ENCODE assay signal across 21 cellular contexts in the genomic region with DNA sequence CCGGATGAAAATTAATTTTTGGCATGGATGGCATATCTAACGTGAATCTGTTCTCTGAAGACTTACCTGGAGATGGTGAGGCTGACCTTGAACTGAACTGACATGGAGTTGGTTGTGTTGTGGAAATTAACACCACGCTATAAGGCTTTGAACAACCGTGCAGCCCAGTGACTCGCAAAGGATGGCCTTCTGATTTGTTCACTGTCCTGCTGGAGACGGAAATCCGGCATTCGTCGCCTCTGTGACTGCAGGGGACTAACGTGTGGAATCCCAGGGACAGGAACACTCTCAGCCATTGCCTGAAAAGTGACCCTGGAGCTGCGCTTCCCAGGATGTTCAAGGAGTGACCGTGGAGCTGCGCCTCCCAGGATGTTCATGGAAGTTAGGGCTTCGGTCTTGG.
DNase-seq lines count a peak whose midpoint lies in the region; ATAC-seq, FAIRE-seq and TF ChIP-seq lines count a peak whose summit lies in the region.
"Had no signal": no experiment of that assay in that cellular context is flagged by ENCODE, and none has a peak within 500 bp of the region (broad histone marks: within the 10 kb centered on the region; RNA-seq: fewer than 3 reads in every experiment).

No MANE protein-coding gene starts in this region.

- H3K36me3 ChIP-seq in GM12878 (ENCODE audit: control insufficient read depth in 2 of 2, insufficient read depth in 2 of 2, low read length in 1 of 2) (no peaks in the 10 kb centered on the region), osteoblast (ENCODE audit: insufficient read depth, low read length) (no peaks in the 10 kb centered on the region), tibial nerve (peaks cover 0 to 21% (median 0%) of the 10 kb centered on the region in 3 donors)
- H3K36me3 ChIP-seq: BE2C had no signal

- H3K79me2 ChIP-seq in GM12878 (ENCODE audit: control insufficient read depth, insufficient read depth, low read length) (no peaks in the 10 kb centered on the region), osteoblast (ENCODE audit: insufficient read depth, low read length) (no peaks in the 10 kb centered on the region)

- H3K27me3 ChIP-seq in GM12878 (replicated peaks in 1 of 2; ENCODE audit: control insufficient read depth in 2 of 2, insufficient read depth in 2 of 2, low read length in 1 of 2), result no peaks in the 10 kb centered on the region
- no peaks in the 10 kb centered on the region for H3K27me3 ChIP-seq in osteoblast (ENCODE audit: insufficient read depth, low read length)
- no peaks in the 10 kb centered on the region for H3K27me3 ChIP-seq in tibial nerve
- H3K27me3 ChIP-seq: BE2C had no signal

- H3K4me3 Mint-ChIP-seq in immature natural killer cell, result peak overlapping the region in 4 of 5 donors; percentile 50 to 84 (median 79)
- H3K4me3 Mint-ChIP-seq: CD4-positive, CD25-positive, alpha-beta regulatory T cell; CD8-positive, alpha-beta memory T cell; GM23338 had no signal

- no peak overlapping the region for H3K4me2 ChIP-seq in GM12878 (ENCODE audit: control insufficient read depth, insufficient read depth)
- no peak overlapping the region for H3K4me2 ChIP-seq in osteoblast (ENCODE audit: insufficient read depth, low read length)
- H3K4me2 ChIP-seq: GM23338 had no signal

- TF ChIP-seq EP300 in GM12878 (IDR thresholded peaks at IDR 0.05; ENCODE audit: borderline replicate concordance in 1 of 2, control insufficient read depth in 1 of 2, low read depth in 2 of 2, low read length in 2 of 2), result no peak
- TF ChIP-seq EP300 in tibial nerve (IDR thresholded peaks at IDR 0.05), result no peak

- intact Hi-C loops in GM12878 (cut with micrococcal nuclease; ENCODE audit: unreplicated experiment), result no loop called here

- H3K27ac Mint-ChIP-seq in immature natural killer cell, result peak overlapping the region; percentile 94 to 99 (median 98)
- H3K27ac Mint-ChIP-seq: GM23338 had no signal

- BruUV-seq in GM12878 (replicated peaks; lab: Mats Ljungman, UMichigan), result no TSS peak

- SMC1A ChIA-PET in GM12878 (lab: Charles Lee; ENCODE audit: uncharacterized antibody, unreplicated experiment), result no interaction called here

- H3K9me3 Mint-ChIP-seq in immature natural killer cell, result no peaks in the 10 kb centered on the region
- H3K9me3 Mint-ChIP-seq: CD4-positive, CD25-positive, alpha-beta regulatory T cell; CD8-positive, alpha-beta memory T cell; GM23338 had no signal

- H3K4me1 Mint-ChIP-seq in immature natural killer cell, result peaks cover 35 to 43% of the 10 kb centered on the region in 2 donors
- H3K4me1 Mint-ChIP-seq: GM23338 had no signal

- CTCF ChIA-PET in GM12878 (lab: Yijun Ruan, JAX), result no interaction called here
- CTCF ChIA-PET in GM10248 (lab: Yijun Ruan, JAX), result no interaction called here

- H3K4me1 ChIP-seq in GM12878 (ENCODE audit: control insufficient read depth, insufficient read depth, low read length) (no peaks in the 10 kb centered on the region), osteoblast (ENCODE audit: insufficient read depth, low read length) (peaks cover 27% of the 10 kb centered on the region), tibial nerve (peaks cover 0 to 21% (median 0%) of the 10 kb centered on the region in 4 donors)
- H3K4me1 ChIP-seq: BE2C had no signal

- peaks cover 6 to 15% (median 12%) of the 10 kb centered on the region in 3 donors for H3K27me3 Mint-ChIP-seq in immature natural killer cell (ENCODE audit: low read depth in 3 of 3)
- H3K27me3 Mint-ChIP-seq: CD4-positive, CD25-positive, alpha-beta regulatory T cell; CD8-positive, alpha-beta memory T cell had no signal

- H3K27ac ChIP-seq in GM12878 (ENCODE audit: control insufficient read depth, insufficient read depth), result no peak overlapping the region
- peak overlapping the region; percentile 76 for H3K27ac ChIP-seq in osteoblast (ENCODE audit: low read depth, low read length)
- no peak overlapping the region for H3K27ac ChIP-seq in tibial nerve

- no peak overlapping the region for H3K9ac ChIP-seq in GM12878 (ENCODE audit: control insufficient read depth, insufficient read depth, low read length)

- ATAC-seq in GM12878, result no peak
- ATAC-seq: GM23338 had no signal

- TF ChIP-seq CTCF in GM12878 (IDR thresholded peaks at IDR 0.05 in 2 of 3, conservative IDR thresholded peaks at IDR 0.05 in 1 of 3; ENCODE audit: control insufficient read depth in 2 of 3, extremely low read depth in 1 of 3, insufficient read depth in 1 of 3, low read depth in 3 of 3, low read length in 3 of 3), result no peak
- no peak for TF ChIP-seq CTCF in osteoblast (IDR thresholded peaks at IDR 0.05; ENCODE audit: extremely low read depth, low read depth, low read length)
- no peak for TF ChIP-seq CTCF in GM10248 (IDR thresholded peaks at IDR 0.05; ENCODE audit: control extremely low read depth, extremely low read depth, low read depth, missing control alignments)
- no peak for TF ChIP-seq CTCF in tibial nerve (IDR thresholded peaks at IDR 0.05)

- in situ Hi-C loops in GM12878 (cut with MboI), result no loop called here

- peak; percentile 18 for FAIRE-seq in GM12878 (lab: Jason Lieb, UNC)
- FAIRE-seq: A204.1, GM12892, GM18507, H54 had no signal

- TF ChIP-seq RAD21 in GM12878 (IDR thresholded peaks at IDR 0.05; ENCODE audit: insufficient read depth, low read depth, low read length), result no peak

- 57% methylated on average over 14 of the region's 14 CpGs for WGBS in GM12878 (ENCODE audit: insufficient coverage, insufficient replicate concordance, low lambda C conversion rate, missing lambda C conversion rate)
- 91% methylated on average over 14 of the region's 14 CpGs for WGBS in tibial nerve, 2 donors

- no peak for TF ChIP-seq POLR2A in GM12878 (IDR thresholded peaks at IDR 0.05; ENCODE audit: low read depth, low read length)
- TF ChIP-seq POLR2A in tibial nerve (IDR thresholded peaks at IDR 0.05), result no peak

- POLR2A ChIA-PET in GM12878 (lab: Charles Lee), result no interaction called here
- POLR2A ChIA-PET in GM10248 (lab: Yijun Ruan, JAX), result no interaction called here

- H3K4me3 ChIP-seq in GM12878 (no peak overlapping the region), osteoblast (ENCODE audit: insufficient read depth, low read length) (no peak overlapping the region), tibial nerve (no peak overlapping the region)
- H3K4me3 ChIP-seq: GM23338 had no signal

- peaks cover 3 to 5% (median 5%) of the 10 kb centered on the region in 3 donors for H3K36me3 Mint-ChIP-seq in immature natural killer cell

- DNase-seq in GM12878 (ENCODE audit: low read depth, low spot score) (no peak), immature natural killer cell (no peak), osteoblast (ENCODE audit: insufficient read length, low spot score, missing footprints) (no peak), NCI-H748 treated with DMSO at 0.1 percent for 48 hours (lab: John Stamatoyannopoulos, UW) (no peak), GM10248 (ENCODE audit: extremely low spot score) (no peak), tibial nerve (ENCODE audit: low spot score in 2 of 2) (no peak)
- DNase-seq: ACHN; BE2C; C1 segment of cervical spinal cord; CD4-positive, CD25-positive, alpha-beta regulatory T cell; CD8-positive, alpha-beta memory T cell; COR-L47; DMS 273 treated with DMSO at 0.1 percent for 48 hours; DMS53; DND-41; HCEC 1CT had no signal

- H2AFZ ChIP-seq in GM12878 (ENCODE audit: control insufficient read depth, low read depth, low read length) (no peak overlapping the region), osteoblast (ENCODE audit: low read length) (no peak overlapping the region)
- H2AFZ ChIP-seq: GM23338 had no signal

- H4K20me1 ChIP-seq in GM12878 (ENCODE audit: control insufficient read depth, insufficient read depth) (no peaks in the 10 kb centered on the region; the same call in 1 of the 2 replicates), osteoblast (ENCODE audit: insufficient read depth, low read length) (no peaks in the 10 kb centered on the region)

- RAD21 ChIA-PET in GM12878 (lab: Charles Lee; ENCODE audit: unreplicated experiment), result no interaction called here

- no peaks in the 10 kb centered on the region for H3K9me3 ChIP-seq in GM12878 (replicated peaks; ENCODE audit: control insufficient read depth, insufficient read depth, low read length)
- H3K9me3 ChIP-seq in osteoblast (ENCODE audit: low read depth, low read length), result no peaks in the 10 kb centered on the region
- H3K9me3 ChIP-seq in tibial nerve, result no peaks in the 10 kb centered on the region
- H3K9me3 ChIP-seq: BE2C had no signal

TF ChIP-seq in GM12878, 131 proteins besides CTCF, POLR2A, EP300 and RAD21 (continues in another document):
- no peak for TF ChIP-seq SP1 (IDR thresholded peaks at IDR 0.05; ENCODE audit: low read depth, low read length)
- no peak for TF ChIP-seq KDM1A (IDR thresholded peaks at IDR 0.05; ENCODE audit: borderline replicate concordance)
- TF ChIP-seq, protein P1, sequence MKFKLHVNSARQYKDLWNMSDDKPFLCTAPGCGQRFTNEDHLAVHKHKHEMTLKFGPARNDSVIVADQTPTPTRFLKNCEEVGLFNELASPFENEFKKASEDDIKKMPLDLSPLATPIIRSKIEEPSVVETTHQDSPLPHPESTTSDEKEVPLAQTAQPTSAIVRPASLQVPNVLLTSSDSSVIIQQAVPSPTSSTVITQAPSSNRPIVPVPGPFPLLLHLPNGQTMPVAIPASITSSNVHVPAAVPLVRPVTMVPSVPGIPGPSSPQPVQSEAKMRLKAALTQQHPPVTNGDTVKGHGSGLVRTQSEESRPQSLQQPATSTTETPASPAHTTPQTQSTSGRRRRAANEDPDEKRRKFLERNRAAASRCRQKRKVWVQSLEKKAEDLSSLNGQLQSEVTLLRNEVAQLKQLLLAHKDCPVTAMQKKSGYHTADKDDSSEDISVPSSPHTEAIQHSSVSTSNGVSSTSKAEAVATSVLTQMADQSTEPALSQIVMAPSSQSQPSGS (IDR thresholded peaks at IDR 0.05; ENCODE audit: low read length), result no peak
- TF ChIP-seq, protein P2, sequence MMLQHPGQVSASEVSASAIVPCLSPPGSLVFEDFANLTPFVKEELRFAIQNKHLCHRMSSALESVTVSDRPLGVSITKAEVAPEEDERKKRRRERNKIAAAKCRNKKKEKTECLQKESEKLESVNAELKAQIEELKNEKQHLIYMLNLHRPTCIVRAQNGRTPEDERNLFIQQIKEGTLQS (IDR thresholded peaks at IDR 0.05; ENCODE audit: borderline replicate concordance, extremely low read depth, low read depth, low read length), result no peak
- TF ChIP-seq, protein P3, sequence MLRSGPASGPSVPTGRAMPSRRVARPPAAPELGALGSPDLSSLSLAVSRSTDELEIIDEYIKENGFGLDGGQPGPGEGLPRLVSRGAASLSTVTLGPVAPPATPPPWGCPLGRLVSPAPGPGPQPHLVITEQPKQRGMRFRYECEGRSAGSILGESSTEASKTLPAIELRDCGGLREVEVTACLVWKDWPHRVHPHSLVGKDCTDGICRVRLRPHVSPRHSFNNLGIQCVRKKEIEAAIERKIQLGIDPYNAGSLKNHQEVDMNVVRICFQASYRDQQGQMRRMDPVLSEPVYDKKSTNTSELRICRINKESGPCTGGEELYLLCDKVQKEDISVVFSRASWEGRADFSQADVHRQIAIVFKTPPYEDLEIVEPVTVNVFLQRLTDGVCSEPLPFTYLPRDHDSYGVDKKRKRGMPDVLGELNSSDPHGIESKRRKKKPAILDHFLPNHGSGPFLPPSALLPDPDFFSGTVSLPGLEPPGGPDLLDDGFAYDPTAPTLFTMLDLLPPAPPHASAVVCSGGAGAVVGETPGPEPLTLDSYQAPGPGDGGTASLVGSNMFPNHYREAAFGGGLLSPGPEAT (IDR thresholded peaks at IDR 0.05; ENCODE audit: low read depth), result no peak
- no peak for TF ChIP-seq MTA2 (IDR thresholded peaks at IDR 0.05; ENCODE audit: low read depth)
